In genomic region chr17:28725166-28725659, GRCh38 we compare ENCODE assay signal across 9 cellular contexts. TPM values are rescaled to one million over a fixed set of nuclear protein-coding genes. Genes with fewer than 3 reads are reported as not detected.
DNase-seq lines count a peak whose midpoint lies in the region; ATAC-seq, FAIRE-seq and TF ChIP-seq lines count a peak whose summit lies in the region.
"Had no signal": no experiment of that assay in that cellular context is flagged by ENCODE, and none has a peak within 500 bp of the region (broad histone marks: within the 10 kb centered on the region; RNA-seq: fewer than 3 reads in every experiment).

No MANE protein-coding gene starts in this region.

- no peak for FAIRE-seq in small intestine (lab: Jason Lieb, UNC)
- FAIRE-seq: A204.1 had no signal

- TF ChIP-seq POLR2A in gastroesophageal sphincter (IDR thresholded peaks at IDR 0.05), result no peak

- H3K36me3 Mint-ChIP-seq in WTC11, result peaks cover 43% of the 10 kb centered on the region

- H3K27me3 ChIP-seq in gastroesophageal sphincter, result no peaks in the 10 kb centered on the region
- H3K27me3 ChIP-seq in small intestine (ENCODE audit: control insufficient read depth in 2 of 2, insufficient read depth in 2 of 2, low read length in 2 of 2), result no peaks in the 10 kb centered on the region

- H3K36me3 ChIP-seq in gastroesophageal sphincter (peaks cover 0 to 39% of the 10 kb centered on the region in 2 donors), small intestine (ENCODE audit: control insufficient read depth in 2 of 2, insufficient read depth in 2 of 2, low read length in 2 of 2) (peaks cover 5 to 11% of the 10 kb centered on the region in 2 donors)

- DNase-seq in DMS153 (lab: John Stamatoyannopoulos, UW) (peak; percentile 56), DMS153 treated with DMSO at 0.1 percent for 48 hours (lab: John Stamatoyannopoulos, UW; ENCODE audit: unreplicated experiment) (no peak), M059J (ENCODE audit: low read depth) (peak; percentile 68), WTC11 (ENCODE audit: low spot score) (no peak), small intestine (peak; percentile 29)

- H3K4me1 ChIP-seq in gastroesophageal sphincter (peaks cover 4 to 76% (median 35%) of the 10 kb centered on the region in 3 donors), small intestine (ENCODE audit: control insufficient read depth in 2 of 2, insufficient read depth in 1 of 2, low read depth in 1 of 2, low read length in 1 of 2) (peaks cover 0 to 2% of the 10 kb centered on the region in 2 donors)

- no peaks in the 10 kb centered on the region for H3K9me3 Mint-ChIP-seq in WTC11

- WGBS in gastroesophageal sphincter (ENCODE audit: low coverage in 1 of 2), 2 donors, result 23 to 58% methylated on average over 3 to 15 of the region's 20 CpGs
- 12 to 19% (median 12%) methylated on average over 20 of the region's 20 CpGs for WGBS in small intestine, 3 donors

- TF ChIP-seq CTCF in WTC11 (IDR thresholded peaks at IDR 0.05) (no peak), gastroesophageal sphincter (IDR thresholded peaks at IDR 0.05) (no peak)

- H3K4me3 ChIP-seq in gastroesophageal sphincter (peak overlapping the region in 1 of 2 donors; percentile 79), small intestine (ENCODE audit: low read depth in 1 of 2, low read length in 2 of 2) (peak overlapping the region in 1 of 2 donors; percentile 52)

- POLR2A ChIA-PET in WTC11 (lab: Charles Lee), result interaction anchor here (0.5 to 6.4 kb wide), 8 partner anchors 14 to 455 kb away, joined by 3 to 310 read pairs (median 10); partner anchors contain the start of genes FAM222B, MYO18A, PHF12 and PROCA1

- H3K4me3 Mint-ChIP-seq in WTC11, result peak overlapping the region; percentile 93

- CTCF ChIA-PET in WTC11 (lab: Charles Lee), result interaction anchor here (0.6 to 12.2 kb wide), 10 partner anchors 8 to 391 kb away, joined by 5 to 541 read pairs (median 19); partner anchors contain the start of genes PHF12, PROCA1 and TRAF4

- no peaks in the 10 kb centered on the region for H3K27me3 Mint-ChIP-seq in WTC11 (ENCODE audit: low read depth)

- H3K9me3 ChIP-seq in gastroesophageal sphincter (no peaks in the 10 kb centered on the region), small intestine (ENCODE audit: control insufficient read depth, low read depth) (no peaks in the 10 kb centered on the region)

- no peak for TF ChIP-seq EP300 in gastroesophageal sphincter (IDR thresholded peaks at IDR 0.05)

- H3K27ac Mint-ChIP-seq in WTC11, result peak overlapping the region; percentile 98

- ATAC-seq in WTC11 (peak; percentile 0), gastroesophageal sphincter (no peak), HG03045 (IDR thresholded peaks at IDR 0.05; ENCODE audit: unreplicated experiment) (no peak), GM18520 (IDR thresholded peaks at IDR 0.05; ENCODE audit: unreplicated experiment) (no peak)

- H3K27ac ChIP-seq in gastroesophageal sphincter, result peak overlapping the region in 3 of 4 donors; percentile 95 to 100 (median 97)
- H3K27ac ChIP-seq in small intestine (ENCODE audit: low read depth in 1 of 2, low read length in 1 of 2), result peak overlapping the region; percentile 67 to 73

- H3K4me1 Mint-ChIP-seq in WTC11, result peaks cover 54% of the 10 kb centered on the region

TF ChIP-seq in WTC11, 78 proteins besides CTCF, POLR2A, EP300 and RAD21 (continues in another document):
- TF ChIP-seq AR (CRISPR knock-in tag; IDR thresholded peaks at IDR 0.05) (peak; percentile 56; the same call in 1 of the 2 replicates), NFE2L1 (CRISPR knock-in tag; IDR thresholded peaks at IDR 0.05) (peak; percentile 8; the same call in 1 of the 2 replicates), ERG (CRISPR knock-in tag; IDR thresholded peaks at IDR 0.05) (peak; percentile 86; the same call in 1 of the 2 replicates), FOXK1 (CRISPR knock-in tag; IDR thresholded peaks at IDR 0.05) (no peak), ZNF416 (CRISPR knock-in tag; IDR thresholded peaks at IDR 0.05) (peak; percentile 51), EMX1 (CRISPR knock-in tag; IDR thresholded peaks at IDR 0.05) (peak; percentile 83; the same call in 1 of the 2 replicates), ZNF671 (CRISPR knock-in tag; IDR thresholded peaks at IDR 0.05) (peak; percentile 20; the same call in 1 of the 2 replicates), ZNF425 (CRISPR knock-in tag; conservative IDR thresholded peaks at IDR 0.05) (peak; percentile 80; the same call in 1 of the 2 replicates), ZBTB21 (CRISPR knock-in tag; IDR thresholded peaks at IDR 0.05; ENCODE audit: borderline replicate concordance) (0 out of 2 replicates have a peak, but pooled peaks have one; percentile 32), PRRX2 (CRISPR knock-in tag; IDR thresholded peaks at IDR 0.05) (peak; percentile 47; the same call in 1 of the 2 replicates)

RNA-seq across cellular contexts. Expression of gene TLCD1, which starts 0.8 kb away (rescaled TPM):
- 9.4 and 11.2 TPM in 2 replicates for total RNA-seq in M059J (2014; rRNA removed; shearing (Covaris generic))
- total RNA-seq in WTC11 (2021) (36.0 to 41.2 TPM (median 36.5 TPM) in 3 replicates), gastroesophageal sphincter (1 to 10 TPM in 2 of 4 donors, not detected in 2; 1.1 to 2.8 TPM)
- 10 to 100 TPM; 10.7 to 21.3 (median 12.1) TPM for polyA plus RNA-seq in small intestine

RNA-seq across cellular contexts. Expression of gene NEK8, which starts 3.4 kb away (rescaled TPM):
- 2.4 and 2.6 TPM in 2 replicates for total RNA-seq in M059J (2014; rRNA removed; shearing (Covaris generic))
- 17.9 to 25.0 TPM (median 18.6 TPM) in 3 replicates for total RNA-seq in WTC11 (2021)
- total RNA-seq in gastroesophageal sphincter, result 1 to 10 TPM in 2 of 4 donors, under 1 TPM in 1, not detected in 1; 0.94 to 2.0 (median 1.8) TPM
- polyA plus RNA-seq in small intestine, result 1 to 10 TPM; 3.5 to 3.6 (median 3.6) TPM

RNA-seq across cellular contexts. Expression of gene RPL23A, which starts 5.4 kb away (rescaled TPM):
- 444 and 507 TPM in 2 replicates for total RNA-seq in M059J (2014; rRNA removed; shearing (Covaris generic))
- total RNA-seq in WTC11 (2021) (1,832 to 2,055 TPM (median 2,048 TPM) in 3 replicates), gastroesophageal sphincter (100 to 1,000 TPM; 317 to 834 (median 683) TPM)
- 1,000 to 10,000 TPM in 2 of 3 donors, 100 to 1,000 TPM in 1; 783 to 1,912 (median 1,402) TPM for polyA plus RNA-seq in small intestine

RNA-seq across cellular contexts. Expression of gene RAB34, which starts 7.5 kb away (rescaled TPM):
- 27.3 and 32.1 TPM in 2 replicates for total RNA-seq in M059J (2014; rRNA removed; shearing (Covaris generic))
- total RNA-seq in WTC11 (2021) (153 to 181 TPM (median 162 TPM) in 3 replicates), gastroesophageal sphincter (100 to 1,000 TPM; 185 to 219 (median 196) TPM)
- 10 to 100 TPM in 2 of 3 donors, 1 to 10 TPM in 1; 4.2 to 33.5 (median 31.0) TPM for polyA plus RNA-seq in small intestine

RNA-seq across cellular contexts. Expression of gene PROCA1, which starts 13.5 kb away (rescaled TPM):
- total RNA-seq in M059J (2014; rRNA removed; shearing (Covaris generic)), result 0.84 and 1.3 TPM in 2 replicates
- total RNA-seq in WTC11 (2021) (28.4 to 33.9 TPM (median 31.7 TPM) in 3 replicates), gastroesophageal sphincter (1 to 10 TPM in 2 of 4 donors, under 1 TPM in 1, not detected in 1; 0.40 to 1.9 (median 1.1) TPM)
- polyA plus RNA-seq in small intestine, result 1 to 10 TPM; 2.3 to 5.4 (median 4.1) TPM

Comparison
In these comparisons a context has a peak if more than half of its experiments do, and no peak if none do; other contexts are left out.
1. DNase-seq: peak in DMS153 (single experiment), M059J (single experiment) and small intestine (single experiment); none in DMS153 treated with DMSO at 0.1 percent for 48 hours (single experiment) and WTC11 (single experiment).